In the genomic region with DNA sequence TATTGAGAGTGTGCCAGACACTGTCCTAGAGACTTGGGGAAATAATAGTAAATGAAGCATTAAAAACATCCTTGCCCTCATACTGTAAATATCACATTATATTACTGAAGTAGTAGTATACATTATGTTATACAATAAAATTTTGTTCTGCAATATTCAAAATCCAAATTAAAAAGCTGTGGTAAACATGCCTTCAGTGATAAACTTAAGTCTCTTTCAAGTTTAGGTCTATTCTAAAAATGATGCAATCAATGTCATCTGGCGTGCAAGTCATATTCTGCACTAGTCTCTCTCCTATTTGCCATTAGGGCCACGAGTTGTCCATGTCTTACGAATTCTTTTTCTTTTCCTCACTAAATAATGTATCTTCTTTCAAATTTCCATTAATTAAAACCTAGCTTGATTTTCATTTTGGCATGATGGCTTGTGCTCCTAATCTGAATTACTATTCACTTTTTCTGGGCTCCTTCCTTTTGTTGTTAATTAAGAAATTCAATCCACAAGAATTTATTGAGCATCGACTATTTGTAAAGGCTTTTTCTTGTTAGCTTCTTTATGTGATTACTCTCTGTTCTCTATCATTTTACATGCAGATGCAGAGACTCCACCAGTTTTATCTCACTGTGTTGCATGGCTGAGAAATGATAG, we compare ENCODE assay signal across 26 cellular contexts.
"Had no signal": no experiment of that assay in that cellular context is flagged by ENCODE, and none has a peak within 500 bp of the region (broad histone marks: within the 10 kb centered on the region; RNA-seq: fewer than 3 reads in every experiment).

No MANE protein-coding gene starts in this region.

- H3K4me3 Mint-ChIP-seq: activated naive CD8-positive, alpha-beta T cell treated with anti-CD3 and anti-CD28 coated beads for 36 hours; activated T-cell treated with anti-CD3 and anti-CD28 coated beads, Interleukin-2, amount 50 U/mL, for 24 hours; activated T-helper 17 cell treated with anti-CD3 and anti-CD28 coated beads, Interleukin-2, amount 50 U/mL, for 72 hours; central memory CD8-positive, alpha-beta T cell; effector memory CD8-positive, alpha-beta T cell; mesothelial cell of epicardium; natural killer cell treated with Interleukin-12 subunit alpha and Interleukin-12 subunit beta and Interleukin-15 and Interleukin-18, amount 100 ng/mL, for 72 hours; T-helper 2 cell treated with Interferon-gamma antibody and Interleukin-4, amounts not matched to agents 5 μg/mL and 100 μg/mL, for 36 hours; type B pancreatic cell had no signal

- ATAC-seq: activated T-helper 17 cell treated with anti-CD3 and anti-CD28 coated beads, Interleukin-2, amount 50 U/mL, for 72 hours; effector memory CD8-positive, alpha-beta T cell; left lobe of liver; natural killer cell treated with Interleukin-12 subunit alpha and Interleukin-12 subunit beta and Interleukin-15 and Interleukin-18, amount 100 ng/mL, for 72 hours had no signal

- H3K27ac Mint-ChIP-seq: activated naive CD8-positive, alpha-beta T cell treated with anti-CD3 and anti-CD28 coated beads for 36 hours; activated T-cell treated with anti-CD3 and anti-CD28 coated beads, Interleukin-2, amount 50 U/mL, for 24 hours; activated T-helper 17 cell treated with anti-CD3 and anti-CD28 coated beads, Interleukin-2, amount 50 U/mL, for 72 hours; effector memory CD8-positive, alpha-beta T cell; mesothelial cell of epicardium; natural killer cell treated with Interleukin-12 subunit alpha and Interleukin-12 subunit beta and Interleukin-15 and Interleukin-18, amount 100 ng/mL, for 72 hours; progenitor cell of endocrine pancreas; T-helper 2 cell treated with Interferon-gamma antibody and Interleukin-4, amounts not matched to agents 5 μg/mL and 100 μg/mL, for 36 hours; type B pancreatic cell had no signal

- H3K36me3 Mint-ChIP-seq: activated naive CD8-positive, alpha-beta T cell treated with anti-CD3 and anti-CD28 coated beads for 36 hours; natural killer cell treated with Interleukin-12 subunit alpha and Interleukin-12 subunit beta and Interleukin-15 and Interleukin-18, amount 100 ng/mL, for 72 hours had no signal

- H3K4me3 ChIP-seq: breast epithelium, colonic mucosa, dorsolateral prefrontal cortex, esophagus muscularis mucosa, lung, spleen, thoracic aorta had no signal

- H3K27me3 ChIP-seq: breast epithelium, colonic mucosa, dorsolateral prefrontal cortex, esophagus muscularis mucosa, spleen had no signal

- DNase-seq: activated CD4-positive, alpha-beta T cell treated with anti-CD3 and anti-CD28 coated beads, Interleukin-2, amount 50 U/mL, for 4 hours; activated CD8-positive, alpha-beta memory T cell treated with anti-CD3 and anti-CD28 coated beads for 24 hours; activated CD8-positive, alpha-beta memory T cell treated with anti-CD3 and anti-CD28 coated beads, Interleukin-2, amount 50 U/mL, for 4 hours; activated naive CD4-positive, alpha-beta T cell; activated naive CD8-positive, alpha-beta T cell treated with anti-CD3 and anti-CD28 coated beads for 36 hours; activated T-cell treated with anti-CD3 and anti-CD28 coated beads, Interleukin-2, amount 50 U/mL, for 24 hours; amniotic stem cell; colonic mucosa; dorsolateral prefrontal cortex; effector memory CD8-positive, alpha-beta T cell; foreskin fibroblast; spleen; stimulated activated CD4-positive, alpha-beta T cell treated with anti-CD3 and anti-CD28 coated beads, Interleukin-4, amount 100 ng/mL, for 1 hour; stimulated activated naive CD4-positive, alpha-beta T cell treated with Interleukin-2 at 50 U/mL for 16 hours had no signal

- H3K27me3 Mint-ChIP-seq: progenitor cell of endocrine pancreas, type B pancreatic cell had no signal

- H3K4me1 ChIP-seq: breast epithelium, colonic mucosa, spleen had no signal

- H3K36me3 ChIP-seq: breast epithelium, colonic mucosa had no signal

- H3K9me3 Mint-ChIP-seq: activated naive CD8-positive, alpha-beta T cell treated with anti-CD3 and anti-CD28 coated beads for 36 hours; activated T-cell treated with anti-CD3 and anti-CD28 coated beads, Interleukin-2, amount 50 U/mL, for 24 hours; activated T-helper 17 cell treated with anti-CD3 and anti-CD28 coated beads, Interleukin-2, amount 50 U/mL, for 72 hours; central memory CD8-positive, alpha-beta T cell; effector memory CD8-positive, alpha-beta T cell; mesothelial cell of epicardium; natural killer cell treated with Interleukin-12 subunit alpha and Interleukin-12 subunit beta and Interleukin-15 and Interleukin-18, amount 100 ng/mL, for 72 hours; T-helper 2 cell treated with Interferon-gamma antibody and Interleukin-4, amounts not matched to agents 5 μg/mL and 100 μg/mL, for 36 hours; type B pancreatic cell had no signal

- H3K4me1 Mint-ChIP-seq: central memory CD8-positive, alpha-beta T cell had no signal

- H3K9me3 ChIP-seq: breast epithelium, colonic mucosa, esophagus muscularis mucosa, spleen, thoracic aorta had no signal
